Comparison of ENCODE assay signal across 9 cellular contexts in the genomic region with DNA sequence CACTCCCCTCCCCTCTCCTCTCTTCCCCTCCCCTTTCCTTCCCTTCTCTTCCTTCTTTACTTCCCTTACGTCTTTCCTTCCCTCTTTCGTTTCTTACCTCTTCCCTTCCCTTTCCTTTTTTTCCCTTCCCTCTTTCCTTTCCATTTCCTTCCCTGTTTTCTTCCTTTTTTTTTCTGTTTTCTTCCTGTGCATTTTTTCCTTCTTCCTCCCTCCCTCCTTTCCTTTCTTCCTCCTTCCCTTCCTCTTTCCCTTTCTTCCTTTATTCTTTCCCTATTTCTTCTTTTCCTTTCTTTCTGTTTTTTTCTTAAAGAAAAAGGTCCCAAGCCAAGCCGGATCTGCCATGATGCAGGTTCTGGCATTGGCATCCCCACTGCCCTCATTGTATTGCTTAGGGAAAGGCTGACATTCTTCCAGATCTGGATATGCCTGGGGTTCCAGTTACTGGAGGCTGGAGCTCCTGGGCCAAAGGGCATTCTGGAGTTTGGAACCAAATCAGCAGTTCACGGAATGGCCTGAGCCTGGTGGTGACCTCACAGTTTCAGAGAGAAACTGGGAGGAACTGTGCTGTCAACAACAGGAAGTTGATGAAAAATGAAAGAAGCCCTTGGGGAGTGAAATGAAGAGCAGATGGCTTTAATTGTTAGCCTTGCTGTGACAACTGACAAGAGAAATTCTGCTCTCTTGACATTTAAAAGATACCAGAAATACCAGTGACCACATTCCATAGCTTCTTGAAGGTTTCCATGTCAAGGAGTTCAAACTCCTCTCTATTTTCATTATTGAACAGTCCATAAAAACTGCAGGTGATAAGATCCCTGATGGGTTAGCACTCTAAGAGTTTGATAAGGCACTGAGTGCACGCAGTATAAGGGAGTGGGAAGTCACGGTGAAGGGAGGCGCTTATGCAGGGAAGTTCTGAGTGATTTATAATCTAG.
DNase-seq lines count a peak whose midpoint lies in the region; TF ChIP-seq lines count a peak whose summit lies in the region.
"Had no signal": no experiment of that assay in that cellular context is flagged by ENCODE, and none has a peak within 500 bp of the region (broad histone marks: within the 10 kb centered on the region; RNA-seq: fewer than 3 reads in every experiment).

No MANE protein-coding gene starts in this region.

- H3K4me3 ChIP-seq in GM23248: peak overlapping the region; percentile 33; the same call in 1 of the 2 replicates
- H3K4me3 ChIP-seq in Loucy (ENCODE audit: low read length, poor library complexity, severe bottlenecking): no peak overlapping the region
- no peak overlapping the region for H3K4me3 ChIP-seq in prostate gland

- no peak for TF ChIP-seq POLR2A in prostate gland (IDR thresholded peaks at IDR 0.05)

- peak overlapping the region; percentile 88 for H2AFZ ChIP-seq in GM23248
- H2AFZ ChIP-seq in Loucy (ENCODE audit: low read length): peak overlapping the region; percentile 52

- H3K9me2 ChIP-seq in GM23248 (ENCODE audit: insufficient read depth): no peaks in the 10 kb centered on the region
- no peaks in the 10 kb centered on the region for H3K9me2 ChIP-seq in Loucy (replicated peaks; ENCODE audit: low read depth, low read length)

- DNase-seq in SIG-M5 treated with dmso at 0.1 percent for 504 hours (lab: John Stamatoyannopoulos, UW; ENCODE audit: unreplicated experiment) (peak; percentile 13), SIG-M5 (lab: John Stamatoyannopoulos, UW) (no peak), GM23248 (peak; percentile 59), MCF 10A (ENCODE audit: unreplicated experiment) (no peak), mesothelial cell of epicardium (ENCODE audit: low spot score in 2 of 2, unreplicated experiment in 2 of 2) (no peak), prostate gland (ENCODE audit: low spot score) (no peak), caudate nucleus (lab: John Stamatoyannopoulos, UW) (no peak)

- no peaks in the 10 kb centered on the region for H4K20me1 ChIP-seq in GM23248 (ENCODE audit: insufficient read depth)
- no peaks in the 10 kb centered on the region for H4K20me1 ChIP-seq in Loucy (ENCODE audit: insufficient read depth, low read length, poor library complexity, severe bottlenecking)

- no peak for TF ChIP-seq CTCF in Loucy (conservative IDR thresholded peaks at IDR 0.05; ENCODE audit: low read length)
- no peak for TF ChIP-seq CTCF in MCF 10A (IDR thresholded peaks at IDR 0.05; ENCODE audit: unreplicated experiment)
- TF ChIP-seq CTCF in mesothelial cell of epicardium (IDR thresholded peaks at IDR 0.05; ENCODE audit: unreplicated experiment): no peak
- TF ChIP-seq CTCF in prostate gland (IDR thresholded peaks at IDR 0.05): no peak

- 33 to 42% methylated on average over 7 of the region's 7 CpGs for WGBS in GM23248 (ENCODE audit: low coverage in 1 of 2, low lambda C conversion rate in 2 of 2, missing lambda C conversion rate in 2 of 2), 2 experiments
- WGBS in prostate gland: 66% methylated on average over 7 of the region's 7 CpGs

- peaks cover 18% of the 10 kb centered on the region; the same call in 1 of the 2 replicates for H3F3A ChIP-seq in GM23248 (ENCODE audit: insufficient read depth)
- H3F3A ChIP-seq in Loucy (ENCODE audit: low read depth): no peaks in the 10 kb centered on the region

- CTCF ChIA-PET in MCF 10A (lab: Yijun Ruan, JAX): interaction anchor here (0.6 to 0.8 kb wide), 2 partner anchors 31 to 1056 kb away, joined by 3 read pairs; no protein-coding TSS in a partner anchor

- H3K79me2 ChIP-seq in GM23248 (ENCODE audit: insufficient read depth) (no peaks in the 10 kb centered on the region), Loucy (ENCODE audit: insufficient read depth, low read length) (no peaks in the 10 kb centered on the region)

- H3K27me3 Mint-ChIP-seq in MCF 10A (ENCODE audit: insufficient read depth, unreplicated experiment) (no peaks in the 10 kb centered on the region), mesothelial cell of epicardium (ENCODE audit: low read depth) (no peaks in the 10 kb centered on the region)
- H3K27me3 Mint-ChIP-seq: activated naive CD4-positive, alpha-beta T cell treated with anti-CD3 and anti-CD28 coated beads, Interleukin-2, amount 50 U/mL, for 24 hours had no signal

- H3K36me3 ChIP-seq in GM23248 (ENCODE audit: low read depth) (no peaks in the 10 kb centered on the region), Loucy (ENCODE audit: insufficient read depth, low read length) (no peaks in the 10 kb centered on the region), prostate gland (no peaks in the 10 kb centered on the region)

- peak overlapping the region; percentile 67 for H3K4me2 ChIP-seq in GM23248 (ENCODE audit: unreplicated experiment)
- peak overlapping the region; percentile 20 for H3K4me2 ChIP-seq in Loucy (ENCODE audit: low read depth, low read length, poor library complexity, severe bottlenecking)

- BruUV-seq in MCF 10A (replicated peaks; lab: Mats Ljungman, UMichigan): no TSS peak

- H3K9me3 Mint-ChIP-seq in MCF 10A (ENCODE audit: unreplicated experiment) (peaks cover 7% of the 10 kb centered on the region), mesothelial cell of epicardium (peaks cover 8% of the 10 kb centered on the region)
- H3K9me3 Mint-ChIP-seq: activated naive CD4-positive, alpha-beta T cell treated with anti-CD3 and anti-CD28 coated beads, Interleukin-2, amount 50 U/mL, for 24 hours had no signal

- H3K36me3 Mint-ChIP-seq in MCF 10A (ENCODE audit: insufficient read depth, unreplicated experiment) (no peaks in the 10 kb centered on the region), mesothelial cell of epicardium (no peaks in the 10 kb centered on the region)
- H3K36me3 Mint-ChIP-seq: activated naive CD4-positive, alpha-beta T cell treated with anti-CD3 and anti-CD28 coated beads, Interleukin-2, amount 50 U/mL, for 24 hours had no signal

- no peak overlapping the region for H3K4me3 Mint-ChIP-seq in MCF 10A (ENCODE audit: unreplicated experiment)
- H3K4me3 Mint-ChIP-seq in mesothelial cell of epicardium: no peak overlapping the region
- H3K4me3 Mint-ChIP-seq: activated naive CD4-positive, alpha-beta T cell treated with anti-CD3 and anti-CD28 coated beads, Interleukin-2, amount 50 U/mL, for 24 hours had no signal

- H3K9me3 ChIP-seq in GM23248 (ENCODE audit: low read depth) (no peaks in the 10 kb centered on the region), Loucy (ENCODE audit: insufficient read depth, low read depth, low read length) (no peaks in the 10 kb centered on the region), prostate gland (no peaks in the 10 kb centered on the region)

- peaks cover 20% of the 10 kb centered on the region for H3K4me1 Mint-ChIP-seq in MCF 10A (ENCODE audit: insufficient read depth, unreplicated experiment)
- peaks cover 24% of the 10 kb centered on the region for H3K4me1 Mint-ChIP-seq in mesothelial cell of epicardium
- H3K4me1 Mint-ChIP-seq: activated naive CD4-positive, alpha-beta T cell treated with anti-CD3 and anti-CD28 coated beads, Interleukin-2, amount 50 U/mL, for 24 hours had no signal

- intact Hi-C loops in MCF 10A (cut with micrococcal nuclease) (no loop called here), prostate gland (cut with DNase I) (no loop called here)

- POLR2A ChIA-PET in MCF 10A (lab: Yijun Ruan, JAX): no interaction called here

- H3K9ac ChIP-seq in GM23248 (no peak overlapping the region), Loucy (ENCODE audit: low read depth, low read length, poor library complexity, severe bottlenecking) (no peak overlapping the region)

- H3K4me1 ChIP-seq in GM23248 (ENCODE audit: insufficient read depth): peaks cover 19% of the 10 kb centered on the region
- H3K4me1 ChIP-seq in Loucy (ENCODE audit: insufficient read depth, low read length, poor library complexity, severe bottlenecking): peaks cover 9% of the 10 kb centered on the region
- H3K4me1 ChIP-seq in prostate gland (replicated peaks): no peaks in the 10 kb centered on the region

- in situ Hi-C loops in GM23248 (cut with MboI): no loop called here

- H3K27me3 ChIP-seq in GM23248 (replicated peaks; ENCODE audit: insufficient read depth) (no peaks in the 10 kb centered on the region), Loucy (ENCODE audit: insufficient read depth, low read length, poor library complexity, severe bottlenecking) (no peaks in the 10 kb centered on the region), prostate gland (replicated peaks; ENCODE audit: insufficient read depth) (no peaks in the 10 kb centered on the region)

- peak overlapping the region; percentile 44 for H3K27ac Mint-ChIP-seq in MCF 10A (ENCODE audit: low read depth, unreplicated experiment)
- H3K27ac Mint-ChIP-seq in mesothelial cell of epicardium: peak overlapping the region; percentile 90
- H3K27ac Mint-ChIP-seq: activated naive CD4-positive, alpha-beta T cell treated with anti-CD3 and anti-CD28 coated beads, Interleukin-2, amount 50 U/mL, for 24 hours had no signal

- H3K27ac ChIP-seq in GM23248 (0 out of 2 replicates have a peak overlapping the region, but pooled peaks have one; percentile 32), prostate gland (no peak overlapping the region), caudate nucleus (ENCODE audit: low read depth, low read length) (no peak overlapping the region)

Comparison
In these comparisons a context has a peak if more than half of its experiments do, and no peak if none do; other contexts are left out.
1. DNase-seq: peak in SIG-M5 treated with dmso at 0.1 percent for 504 hours (single experiment) and GM23248 (single experiment); none in SIG-M5 (single experiment), MCF 10A (single experiment), mesothelial cell of epicardium (0 of 2), prostate gland (single experiment) and caudate nucleus (0 of 61).